ENCODE assay signal across 18 cellular contexts in the genomic region with DNA sequence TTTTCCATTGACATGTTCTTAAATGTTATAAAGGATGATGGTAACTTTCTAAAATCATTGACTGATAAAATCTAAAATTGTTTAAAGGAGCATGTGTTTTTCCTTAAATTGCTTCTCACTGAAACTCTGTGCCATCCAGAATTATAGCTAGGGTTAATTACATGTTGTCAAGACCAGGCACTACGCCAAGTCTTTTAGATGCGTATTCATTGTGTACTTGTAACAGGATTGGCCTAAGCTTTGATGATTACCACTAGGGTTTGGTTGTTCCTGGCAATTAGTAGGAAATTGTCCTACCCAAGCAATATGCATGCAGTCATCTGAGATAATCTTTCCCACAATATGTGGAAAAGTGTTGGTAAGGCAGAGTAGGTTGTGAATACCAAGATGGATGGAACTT.
DNase-seq lines count a peak whose midpoint lies in the region; ATAC-seq and TF ChIP-seq lines count a peak whose summit lies in the region.
"Had no signal": no experiment of that assay in that cellular context is flagged by ENCODE, and none has a peak within 500 bp of the region (broad histone marks: within the 10 kb centered on the region; RNA-seq: fewer than 3 reads in every experiment).

No MANE protein-coding gene starts in this region.

- no peak overlapping the region for H3K27ac Mint-ChIP-seq in nephron progenitor cell
- H3K27ac Mint-ChIP-seq: mesothelial cell of epicardium had no signal

- no peak overlapping the region for H3K4me3 ChIP-seq in retinal pigment epithelial cell (ENCODE audit: low read length)
- H3K4me3 ChIP-seq: BLaER1, MG63, upper lobe of left lung had no signal

- H3K4me3 Mint-ChIP-seq in nephron progenitor cell = no peak overlapping the region
- H3K4me3 Mint-ChIP-seq: mesothelial cell of epicardium had no signal

- H3K36me3 Mint-ChIP-seq in nephron progenitor cell (ENCODE audit: low read depth) = peaks cover 8% of the 10 kb centered on the region
- H3K36me3 Mint-ChIP-seq: mesothelial cell of epicardium had no signal

- no peak for TF ChIP-seq CTCF in retinal pigment epithelial cell (conservative IDR thresholded peaks at IDR 0.05; ENCODE audit: low read depth, low read length)
- no peak for TF ChIP-seq CTCF in nephron progenitor cell (IDR thresholded peaks at IDR 0.05)

- H3K9me3 Mint-ChIP-seq in nephron progenitor cell = peaks cover 10% of the 10 kb centered on the region

- DNase-seq in NCI-H2171 treated with DMSO at 0.1 percent for 48 hours (lab: John Stamatoyannopoulos, UW) (peak; percentile 14), NCI-H2171 (lab: John Stamatoyannopoulos, UW) (no peak), NCI-H146 (lab: John Stamatoyannopoulos, UW) (peak; percentile 79), NCI-H82 treated with DMSO at 0.1 percent for 48 hours (lab: John Stamatoyannopoulos, UW; ENCODE audit: unreplicated experiment) (peak; percentile 11), retinal pigment epithelial cell (ENCODE audit: low read depth) (peak; percentile 89), amniotic stem cell (lab: John Stamatoyannopoulos, UW) (no peak), nephron progenitor cell (no peak)
- DNase-seq: activated CD4-positive, alpha-beta T cell treated with anti-CD3 and anti-CD28 coated beads for 4 hours; activated CD8-positive, alpha-beta memory T cell treated with anti-CD3 and anti-CD28 coated beads, Interleukin-2, amount 50 U/mL, for 4 hours; hypothalamus; MG63; NCI-H524 treated with DMSO at 0.1 percent for 48 hours; stimulated activated naive CD8-positive, alpha-beta T cell treated with anti-CD3 and anti-CD28 coated beads, Interleukin-15, Interleukin-2, amounts not matched to agents 100 U/mL and 50 U/mL, for 24 hours; upper lobe of left lung had no signal

- ATAC-seq in GM21390 (IDR thresholded peaks at IDR 0.05; ENCODE audit: unreplicated experiment) = no peak
- ATAC-seq: SK-N-SH treated with all-trans-retinoic acid at 6 μM for 48 hours; stimulated activated naive CD8-positive, alpha-beta T cell treated with anti-CD3 and anti-CD28 coated beads, Interleukin-15, Interleukin-2, amounts not matched to agents 100 U/mL and 50 U/mL, for 24 hours had no signal

- H3K27me3 Mint-ChIP-seq in nephron progenitor cell (ENCODE audit: low read depth, poor library complexity) = peaks cover 2% of the 10 kb centered on the region

- peaks cover 9% of the 10 kb centered on the region for H3K4me1 Mint-ChIP-seq in nephron progenitor cell

Comparison
In these comparisons a context has a peak if more than half of its experiments do, and no peak if none do; other contexts are left out.
1. DNase-seq: peak in NCI-H2171 treated with DMSO at 0.1 percent for 48 hours (single experiment), NCI-H146 (single experiment), NCI-H82 treated with DMSO at 0.1 percent for 48 hours (single experiment) and retinal pigment epithelial cell (single experiment); none in NCI-H2171 (single experiment), amniotic stem cell (single experiment) and nephron progenitor cell (single experiment).